Comparison of ENCODE assay signal across 17 cellular contexts in the genomic region with DNA sequence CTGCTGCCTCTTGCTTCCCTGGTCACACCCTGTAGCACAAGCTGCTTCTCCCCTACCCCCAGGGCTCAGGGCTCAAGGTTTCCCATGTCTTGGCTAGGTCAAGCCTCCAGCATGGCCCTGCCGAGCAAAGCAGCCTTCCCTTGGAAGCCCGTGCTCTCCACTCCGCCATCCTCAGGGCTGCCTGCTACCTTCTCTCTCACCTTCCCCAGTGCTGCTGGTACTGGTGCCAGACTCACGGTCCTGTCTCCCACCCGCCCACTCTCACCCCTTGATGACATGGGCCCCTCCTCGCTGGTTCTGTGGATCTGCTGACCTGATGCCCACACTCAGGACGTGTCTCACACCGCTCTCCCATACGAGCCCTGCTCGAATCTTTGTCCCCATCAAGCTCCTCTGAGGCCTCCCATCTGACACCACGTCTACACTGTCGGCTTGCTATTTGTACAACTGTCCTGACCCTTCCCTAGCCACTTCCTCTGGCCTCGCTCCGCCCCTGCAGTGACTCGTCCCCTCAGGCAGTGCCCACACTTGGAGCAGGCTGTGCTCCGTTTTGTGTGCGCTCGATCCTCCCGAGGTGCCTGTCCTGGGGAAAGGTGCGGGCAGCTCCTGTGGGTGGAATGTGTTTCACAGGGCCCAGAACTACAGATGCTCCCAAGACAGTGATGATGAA. TPM values are rescaled to one million over a fixed set of nuclear protein-coding genes. Genes with fewer than 3 reads are reported as not detected.
DNase-seq lines count a peak whose midpoint lies in the region; ATAC-seq and TF ChIP-seq lines count a peak whose summit lies in the region.
"Had no signal": no experiment of that assay in that cellular context is flagged by ENCODE, and none has a peak within 500 bp of the region (broad histone marks: within the 10 kb centered on the region; RNA-seq: fewer than 3 reads in every experiment).

No MANE protein-coding gene starts in this region.

- no peak overlapping the region for H3K27ac ChIP-seq in adrenal gland
- no peak overlapping the region for H3K27ac ChIP-seq in prostate gland
- H3K27ac ChIP-seq: hepatocyte had no signal

- TF ChIP-seq POLR2A in adrenal gland (IDR thresholded peaks at IDR 0.05) (no peak), prostate gland (IDR thresholded peaks at IDR 0.05) (no peak)

- H3K9me3 Mint-ChIP-seq in stimulated activated naive CD8-positive, alpha-beta T cell treated with anti-CD3 and anti-CD28 coated beads, Interleukin-15, Interleukin-2, amounts not matched to agents 100 ng/mL and 50 ng/mL, for 24 hours = no peaks in the 10 kb centered on the region
- no peaks in the 10 kb centered on the region for H3K9me3 Mint-ChIP-seq in memory B cell
- H3K9me3 Mint-ChIP-seq: activated naive CD4-positive, alpha-beta T cell treated with anti-CD3 and anti-CD28 coated beads, Interleukin-2, amount 10 ng/mL, durations not matched to agents 7 days and 5 days had no signal

- H3K27me3 Mint-ChIP-seq in stimulated activated naive CD8-positive, alpha-beta T cell treated with anti-CD3 and anti-CD28 coated beads, Interleukin-15, Interleukin-2, amounts not matched to agents 100 ng/mL and 50 ng/mL, for 24 hours = no peaks in the 10 kb centered on the region
- no peaks in the 10 kb centered on the region for H3K27me3 Mint-ChIP-seq in T-helper 17 cell
- no peaks in the 10 kb centered on the region for H3K27me3 Mint-ChIP-seq in memory B cell
- H3K27me3 Mint-ChIP-seq: activated naive CD4-positive, alpha-beta T cell treated with anti-CD3 and anti-CD28 coated beads, Interleukin-2, amount 10 ng/mL, durations not matched to agents 7 days and 5 days had no signal

- peaks cover 61% of the 10 kb centered on the region for H3K36me3 Mint-ChIP-seq in stimulated activated naive CD8-positive, alpha-beta T cell treated with anti-CD3 and anti-CD28 coated beads, Interleukin-15, Interleukin-2, amounts not matched to agents 100 ng/mL and 50 ng/mL, for 24 hours (ENCODE audit: low read depth)
- peaks cover 5% of the 10 kb centered on the region for H3K36me3 Mint-ChIP-seq in T-helper 17 cell (ENCODE audit: low read depth)
- H3K36me3 Mint-ChIP-seq in memory B cell = peaks cover 35% of the 10 kb centered on the region

- H3K4me3 Mint-ChIP-seq in stimulated activated naive CD8-positive, alpha-beta T cell treated with anti-CD3 and anti-CD28 coated beads, Interleukin-15, Interleukin-2, amounts not matched to agents 100 ng/mL and 50 ng/mL, for 24 hours = no peak overlapping the region
- H3K4me3 Mint-ChIP-seq in T-helper 17 cell = no peak overlapping the region
- no peak overlapping the region for H3K4me3 Mint-ChIP-seq in memory B cell
- H3K4me3 Mint-ChIP-seq: activated naive CD4-positive, alpha-beta T cell treated with anti-CD3 and anti-CD28 coated beads, Interleukin-2, amount 10 ng/mL, durations not matched to agents 7 days and 5 days had no signal

- H3K4me1 Mint-ChIP-seq in stimulated activated naive CD8-positive, alpha-beta T cell treated with anti-CD3 and anti-CD28 coated beads, Interleukin-15, Interleukin-2, amounts not matched to agents 100 ng/mL and 50 ng/mL, for 24 hours (ENCODE audit: low read depth) = peaks cover 25% of the 10 kb centered on the region
- peaks cover 32% of the 10 kb centered on the region for H3K4me1 Mint-ChIP-seq in T-helper 17 cell
- no peaks in the 10 kb centered on the region for H3K4me1 Mint-ChIP-seq in memory B cell

- H3K36me3 ChIP-seq in adrenal gland (replicated peaks in 1 of 2) = peaks cover 0 to 67% of the 10 kb centered on the region in 2 donors
- H3K36me3 ChIP-seq in prostate gland = peaks cover 0 to 15% of the 10 kb centered on the region in 2 donors

- TF ChIP-seq CTCF in adrenal gland (IDR thresholded peaks at IDR 0.05) = no peak
- TF ChIP-seq CTCF in prostate gland (IDR thresholded peaks at IDR 0.05) = no peak

- no peak for DNase-seq in stimulated activated naive CD8-positive, alpha-beta T cell treated with anti-CD3 and anti-CD28 coated beads, Interleukin-15, Interleukin-2, amounts not matched to agents 100 U/mL and 50 U/mL, for 24 hours
- DNase-seq in T-helper 17 cell = no peak
- no peak for DNase-seq in memory B cell (ENCODE audit: low spot score in 2 of 2)
- no peak for DNase-seq in adrenal gland
- no peak for DNase-seq in occipital lobe (lab: John Stamatoyannopoulos, UW)
- DNase-seq in NCI-H510A treated with DMSO at 0.1 percent for 48 hours (lab: John Stamatoyannopoulos, UW) = no peak
- DNase-seq in prostate gland (ENCODE audit: low spot score) = no peak
- DNase-seq: activated naive CD4-positive, alpha-beta T cell treated with anti-CD3 and anti-CD28 coated beads, Interleukin-2, amount 10 ng/mL, durations not matched to agents 7 days and 5 days; Karpas-422; left colon; NCI-H146; stimulated activated CD4-positive, alpha-beta T cell treated with anti-CD3 and anti-CD28 coated beads, Interleukin-15, amount 100 ng/mL, for 24 hours had no signal

- H3K27me3 ChIP-seq in adrenal gland = no peaks in the 10 kb centered on the region
- no peaks in the 10 kb centered on the region for H3K27me3 ChIP-seq in prostate gland (replicated peaks; ENCODE audit: insufficient read depth)
- H3K27me3 ChIP-seq: hepatocyte had no signal

- WGBS in adrenal gland, 4 donors = 89 to 92% (median 90%) methylated on average over 20 of the region's 20 CpGs
- 86% methylated on average over 20 of the region's 20 CpGs for WGBS in prostate gland

- no peak overlapping the region for H3K4me3 ChIP-seq in adrenal gland
- H3K4me3 ChIP-seq in prostate gland = no peak overlapping the region
- H3K4me3 ChIP-seq: hepatocyte had no signal

- H3K4me1 ChIP-seq in adrenal gland (replicated peaks in 1 of 2) (no peaks in the 10 kb centered on the region), prostate gland (replicated peaks) (no peaks in the 10 kb centered on the region)

- intact Hi-C loops in adrenal gland (cut with DNase I) = no loop called here
- intact Hi-C loops in prostate gland (cut with DNase I) = no loop called here

- no peak for ATAC-seq in stimulated activated naive CD8-positive, alpha-beta T cell treated with anti-CD3 and anti-CD28 coated beads, Interleukin-15, Interleukin-2, amounts not matched to agents 100 U/mL and 50 U/mL, for 24 hours
- no peak for ATAC-seq in T-helper 17 cell
- no peak for ATAC-seq in memory B cell (ENCODE audit: low read depth)
- ATAC-seq: left colon had no signal

- H3K9me3 ChIP-seq in T-helper 17 cell (ENCODE audit: control insufficient read depth, low read length, poor library complexity, severe bottlenecking) (no peaks in the 10 kb centered on the region), adrenal gland (replicated peaks in 1 of 3) (no peaks in the 10 kb centered on the region), prostate gland (no peaks in the 10 kb centered on the region)

- H3K27ac Mint-ChIP-seq in stimulated activated naive CD8-positive, alpha-beta T cell treated with anti-CD3 and anti-CD28 coated beads, Interleukin-15, Interleukin-2, amounts not matched to agents 100 ng/mL and 50 ng/mL, for 24 hours = peak overlapping the region; percentile 41
- H3K27ac Mint-ChIP-seq in T-helper 17 cell (peak overlapping the region; percentile 91), memory B cell (peak overlapping the region; percentile 46)
- H3K27ac Mint-ChIP-seq: activated naive CD4-positive, alpha-beta T cell treated with anti-CD3 and anti-CD28 coated beads, Interleukin-2, amount 10 ng/mL, durations not matched to agents 7 days and 5 days had no signal

RNA-seq across cellular contexts. Expression of a gene that starts 49.9 kb away (rescaled TPM):
- total RNA-seq in T-helper 17 cell = 100 to 1,000 TPM; 406 to 439 TPM
- total RNA-seq in adrenal gland = 1 to 10 TPM; 1.1 to 8.1 (median 2.5) TPM
- 1 to 10 TPM in 2 of 3 donors, under 1 TPM in 1; 0.62 to 8.3 (median 5.9) TPM for polyA plus RNA-seq in adrenal gland
- total RNA-seq in occipital lobe = 1.1 TPM
- 1 to 10 TPM; 1.8 to 3.9 TPM for total RNA-seq in prostate gland
- total RNA-seq: fibroblast of lung, pulmonary artery endothelial cell, SK-MEL-5 had no signal
- polyA plus RNA-seq: fibroblast of lung had no signal

Comparison
In these comparisons a context has a peak if more than half of its experiments do, and no peak if none do; other contexts are left out.
1. H3K27ac Mint-ChIP-seq: peak in every context shown above with its lines; median percentile 91 in T-helper 17 cell; 46 in memory B cell; 41 in stimulated activated naive CD8-positive, alpha-beta T cell treated with anti-CD3 and anti-CD28 coated beads, Interleukin-15, Interleukin-2, amounts not matched to agents 100 ng/mL and 50 ng/mL, for 24 hours.
2. RNA of a gene that starts 49.9 kb away (total RNA-seq): 406 to 439 TPM in T-helper 17 cell; 1.8 to 3.9 TPM in prostate gland, 1.1 to 8.1 TPM in adrenal gland and 1.1 TPM in occipital lobe (single experiment); every median in the first group is over 10 times any median in the second.